1 cellular context compared by ENCODE assay signal in the genomic region with DNA sequence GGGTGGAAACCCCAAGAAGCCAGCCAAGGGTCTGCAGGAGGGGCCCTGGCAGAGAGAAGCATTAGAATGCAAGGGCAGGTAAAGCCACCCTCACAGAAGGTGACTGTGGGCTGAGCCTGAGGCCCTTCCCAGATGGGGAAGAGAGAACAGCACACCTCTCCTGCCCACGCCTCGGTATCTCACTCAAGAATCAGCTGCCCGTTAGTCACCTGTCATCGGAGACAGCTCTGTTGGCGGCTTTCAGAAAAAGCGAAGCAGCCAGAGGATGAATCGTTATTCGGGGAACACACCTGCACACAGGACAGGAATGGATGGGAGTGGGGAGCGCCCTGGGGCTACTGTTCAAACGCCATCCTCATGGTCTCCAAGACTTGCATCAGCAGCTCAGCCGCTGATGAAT.
A peak's percentile ranks its signal among the peaks of the same experiment; 100 is the strongest.
TF ChIP-seq lines count a peak whose summit lies in the region.

No MANE protein-coding gene starts in this region.

TF ChIP-seq in K562, 482 proteins besides CTCF, POLR2A, EP300 and RAD21 (continued from another document):
- TF ChIP-seq, protein P1, sequence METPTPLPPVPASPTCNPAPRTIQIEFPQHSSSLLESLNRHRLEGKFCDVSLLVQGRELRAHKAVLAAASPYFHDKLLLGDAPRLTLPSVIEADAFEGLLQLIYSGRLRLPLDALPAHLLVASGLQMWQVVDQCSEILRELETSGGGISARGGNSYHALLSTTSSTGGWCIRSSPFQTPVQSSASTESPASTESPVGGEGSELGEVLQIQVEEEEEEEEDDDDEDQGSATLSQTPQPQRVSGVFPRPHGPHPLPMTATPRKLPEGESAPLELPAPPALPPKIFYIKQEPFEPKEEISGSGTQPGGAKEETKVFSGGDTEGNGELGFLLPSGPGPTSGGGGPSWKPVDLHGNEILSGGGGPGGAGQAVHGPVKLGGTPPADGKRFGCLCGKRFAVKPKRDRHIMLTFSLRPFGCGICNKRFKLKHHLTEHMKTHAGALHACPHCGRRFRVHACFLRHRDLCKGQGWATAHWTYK (CRISPR knock-in tag; IDR thresholded peaks at IDR 0.05), result no peak
- peak; percentile 45; the same call in 1 of the 2 replicates for TF ChIP-seq L3MBTL2 (IDR thresholded peaks at IDR 0.05)
- no peak for TF ChIP-seq PHF21A (IDR thresholded peaks at IDR 0.05; ENCODE audit: borderline replicate concordance, low read depth)
- no peak for TF ChIP-seq POLR2AphosphoS2 (IDR thresholded peaks at IDR 0.05; ENCODE audit: low read length)
- TF ChIP-seq CXXC5 (CRISPR knock-in tag; IDR thresholded peaks at IDR 0.05), result peak; percentile 46
- TF ChIP-seq EP400 (IDR thresholded peaks at IDR 0.05), result peak; percentile 37; the same call in 1 of the 2 replicates
- TF ChIP-seq, protein P2, sequence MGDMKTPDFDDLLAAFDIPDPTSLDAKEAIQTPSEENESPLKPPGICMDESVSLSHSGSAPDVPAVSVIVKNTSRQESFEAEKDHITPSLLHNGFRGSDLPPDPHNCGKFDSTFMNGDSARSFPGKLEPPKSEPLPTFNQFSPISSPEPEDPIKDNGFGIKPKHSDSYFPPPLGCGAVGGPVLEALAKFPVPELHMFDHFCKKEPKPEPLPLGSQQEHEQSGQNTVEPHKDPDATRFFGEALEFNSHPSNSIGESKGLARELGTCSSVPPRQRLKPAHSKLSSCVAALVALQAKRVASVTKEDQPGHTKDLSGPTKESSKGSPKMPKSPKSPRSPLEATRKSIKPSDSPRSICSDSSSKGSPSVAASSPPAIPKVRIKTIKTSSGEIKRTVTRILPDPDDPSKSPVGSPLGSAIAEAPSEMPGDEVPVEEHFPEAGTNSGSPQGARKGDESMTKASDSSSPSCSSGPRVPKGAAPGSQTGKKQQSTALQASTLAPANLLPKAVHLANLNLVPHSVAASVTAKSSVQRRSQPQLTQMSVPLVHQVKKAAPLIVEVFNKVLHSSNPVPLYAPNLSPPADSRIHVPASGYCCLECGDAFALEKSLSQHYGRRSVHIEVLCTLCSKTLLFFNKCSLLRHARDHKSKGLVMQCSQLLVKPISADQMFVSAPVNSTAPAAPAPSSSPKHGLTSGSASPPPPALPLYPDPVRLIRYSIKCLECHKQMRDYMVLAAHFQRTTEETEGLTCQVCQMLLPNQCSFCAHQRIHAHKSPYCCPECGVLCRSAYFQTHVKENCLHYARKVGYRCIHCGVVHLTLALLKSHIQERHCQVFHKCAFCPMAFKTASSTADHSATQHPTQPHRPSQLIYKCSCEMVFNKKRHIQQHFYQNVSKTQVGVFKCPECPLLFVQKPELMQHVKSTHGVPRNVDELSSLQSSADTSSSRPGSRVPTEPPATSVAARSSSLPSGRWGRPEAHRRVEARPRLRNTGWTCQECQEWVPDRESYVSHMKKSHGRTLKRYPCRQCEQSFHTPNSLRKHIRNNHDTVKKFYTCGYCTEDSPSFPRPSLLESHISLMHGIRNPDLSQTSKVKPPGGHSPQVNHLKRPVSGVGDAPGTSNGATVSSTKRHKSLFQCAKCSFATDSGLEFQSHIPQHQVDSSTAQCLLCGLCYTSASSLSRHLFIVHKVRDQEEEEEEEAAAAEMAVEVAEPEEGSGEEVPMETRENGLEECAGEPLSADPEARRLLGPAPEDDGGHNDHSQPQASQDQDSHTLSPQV (IDR thresholded peaks at IDR 0.05), result peak; percentile 55; the same call in 1 of the 2 replicates
- TF ChIP-seq MED1 (CRISPR knock-in tag; IDR thresholded peaks at IDR 0.05; ENCODE audit: borderline replicate concordance), result no peak
- TF ChIP-seq ZNF764 (CRISPR knock-in tag; IDR thresholded peaks at IDR 0.05; ENCODE audit: low read depth), result no peak
- TF ChIP-seq DDX20 (tag; IDR thresholded peaks at IDR 0.05; ENCODE audit: low read depth), result no peak
- no peak for TF ChIP-seq PML (IDR thresholded peaks at IDR 0.05; ENCODE audit: low read length)
- TF ChIP-seq, protein P3, sequence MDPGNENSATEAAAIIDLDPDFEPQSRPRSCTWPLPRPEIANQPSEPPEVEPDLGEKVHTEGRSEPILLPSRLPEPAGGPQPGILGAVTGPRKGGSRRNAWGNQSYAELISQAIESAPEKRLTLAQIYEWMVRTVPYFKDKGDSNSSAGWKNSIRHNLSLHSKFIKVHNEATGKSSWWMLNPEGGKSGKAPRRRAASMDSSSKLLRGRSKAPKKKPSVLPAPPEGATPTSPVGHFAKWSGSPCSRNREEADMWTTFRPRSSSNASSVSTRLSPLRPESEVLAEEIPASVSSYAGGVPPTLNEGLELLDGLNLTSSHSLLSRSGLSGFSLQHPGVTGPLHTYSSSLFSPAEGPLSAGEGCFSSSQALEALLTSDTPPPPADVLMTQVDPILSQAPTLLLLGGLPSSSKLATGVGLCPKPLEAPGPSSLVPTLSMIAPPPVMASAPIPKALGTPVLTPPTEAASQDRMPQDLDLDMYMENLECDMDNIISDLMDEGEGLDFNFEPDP (CRISPR knock-in tag; IDR thresholded peaks at IDR 0.05), result no peak
